3 cellular contexts compared by ENCODE assay signal in genomic region chr1:35184495-35185199, GRCh38.
TF ChIP-seq lines count a peak whose summit lies in the region.

No MANE protein-coding gene starts in this region.

TF ChIP-seq in PFSK-1, 5 proteins besides CTCF, POLR2A, EP300 and RAD21:
- TF ChIP-seq POLR2AphosphoS5 (IDR thresholded peaks at IDR 0.05; ENCODE audit: low read depth, low read length), result 0 out of 2 replicates have a peak, but pooled peaks have one; percentile 42
- TF ChIP-seq TAF1 (IDR thresholded peaks at IDR 0.05; ENCODE audit: borderline replicate concordance, insufficient read depth, low read length), result no peak

TF ChIP-seq in K562, 482 proteins besides CTCF, POLR2A, EP300 and RAD21 (continues in another document):
- TF ChIP-seq YBX1 (IDR thresholded peaks at IDR 0.05) (no peak), SMAD2 (IDR thresholded peaks at IDR 0.05; ENCODE audit: low read depth, low read length) (no peak), THRAP3 (IDR thresholded peaks at IDR 0.05; ENCODE audit: borderline replicate concordance) (no peak), CBX2 (IDR thresholded peaks at IDR 0.05; ENCODE audit: insufficient read depth, low read length, poor library complexity, severe bottlenecking) (no peak), RBFOX2 (IDR thresholded peaks at IDR 0.05; ENCODE audit: low read depth, low read length) (peak; percentile 48; the same call in 1 of the 2 replicates), POLR2AphosphoS5 (IDR thresholded peaks at IDR 0.05; ENCODE audit: control insufficient read depth, insufficient read depth, low read depth, low read length) (peak; percentile 53; the same call in 1 of the 2 replicates), ARID4B (CRISPR knock-in tag; IDR thresholded peaks at IDR 0.05) (no peak), ZBTB26 (CRISPR knock-in tag; IDR thresholded peaks at IDR 0.05) (no peak)
- TF ChIP-seq, protein P1, sequence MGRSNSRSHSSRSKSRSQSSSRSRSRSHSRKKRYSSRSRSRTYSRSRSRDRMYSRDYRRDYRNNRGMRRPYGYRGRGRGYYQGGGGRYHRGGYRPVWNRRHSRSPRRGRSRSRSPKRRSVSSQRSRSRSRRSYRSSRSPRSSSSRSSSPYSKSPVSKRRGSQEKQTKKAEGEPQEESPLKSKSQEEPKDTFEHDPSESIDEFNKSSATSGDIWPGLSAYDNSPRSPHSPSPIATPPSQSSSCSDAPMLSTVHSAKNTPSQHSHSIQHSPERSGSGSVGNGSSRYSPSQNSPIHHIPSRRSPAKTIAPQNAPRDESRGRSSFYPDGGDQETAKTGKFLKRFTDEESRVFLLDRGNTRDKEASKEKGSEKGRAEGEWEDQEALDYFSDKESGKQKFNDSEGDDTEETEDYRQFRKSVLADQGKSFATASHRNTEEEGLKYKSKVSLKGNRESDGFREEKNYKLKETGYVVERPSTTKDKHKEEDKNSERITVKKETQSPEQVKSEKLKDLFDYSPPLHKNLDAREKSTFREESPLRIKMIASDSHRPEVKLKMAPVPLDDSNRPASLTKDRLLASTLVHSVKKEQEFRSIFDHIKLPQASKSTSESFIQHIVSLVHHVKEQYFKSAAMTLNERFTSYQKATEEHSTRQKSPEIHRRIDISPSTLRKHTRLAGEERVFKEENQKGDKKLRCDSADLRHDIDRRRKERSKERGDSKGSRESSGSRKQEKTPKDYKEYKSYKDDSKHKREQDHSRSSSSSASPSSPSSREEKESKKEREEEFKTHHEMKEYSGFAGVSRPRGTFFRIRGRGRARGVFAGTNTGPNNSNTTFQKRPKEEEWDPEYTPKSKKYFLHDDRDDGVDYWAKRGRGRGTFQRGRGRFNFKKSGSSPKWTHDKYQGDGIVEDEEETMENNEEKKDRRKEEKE (IDR thresholded peaks at IDR 0.05; ENCODE audit: borderline replicate concordance in 1 of 2, control insufficient read depth in 1 of 2, low read depth in 2 of 2, low read length in 1 of 2), result no peak
- TF ChIP-seq, protein P2, sequence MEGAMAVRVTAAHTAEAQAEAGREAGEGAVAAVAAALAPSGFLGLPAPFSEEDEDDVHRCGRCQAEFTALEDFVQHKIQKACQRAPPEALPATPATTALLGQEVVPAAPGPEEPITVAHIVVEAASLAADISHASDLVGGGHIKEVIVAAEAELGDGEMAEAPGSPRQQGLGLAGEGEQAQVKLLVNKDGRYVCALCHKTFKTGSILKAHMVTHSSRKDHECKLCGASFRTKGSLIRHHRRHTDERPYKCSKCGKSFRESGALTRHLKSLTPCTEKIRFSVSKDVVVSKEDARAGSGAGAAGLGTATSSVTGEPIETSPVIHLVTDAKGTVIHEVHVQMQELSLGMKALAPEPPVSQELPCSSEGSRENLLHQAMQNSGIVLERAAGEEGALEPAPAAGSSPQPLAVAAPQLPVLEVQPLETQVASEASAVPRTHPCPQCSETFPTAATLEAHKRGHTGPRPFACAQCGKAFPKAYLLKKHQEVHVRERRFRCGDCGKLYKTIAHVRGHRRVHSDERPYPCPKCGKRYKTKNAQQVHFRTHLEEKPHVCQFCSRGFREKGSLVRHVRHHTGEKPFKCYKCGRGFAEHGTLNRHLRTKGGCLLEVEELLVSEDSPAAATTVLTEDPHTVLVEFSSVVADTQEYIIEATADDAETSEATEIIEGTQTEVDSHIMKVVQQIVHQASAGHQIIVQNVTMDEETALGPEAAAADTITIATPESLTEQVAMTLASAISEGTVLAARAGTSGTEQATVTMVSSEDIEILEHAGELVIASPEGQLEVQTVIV (CRISPR knock-in tag; IDR thresholded peaks at IDR 0.05; ENCODE audit: borderline replicate concordance), result no peak

TF ChIP-seq in neural cell, 6 proteins besides CTCF, POLR2A, EP300 and RAD21:
- TF ChIP-seq MXI1 (conservative IDR thresholded peaks at IDR 0.05; ENCODE audit: poor library complexity, severe bottlenecking), result no peak
- no peak for TF ChIP-seq SMC3 (conservative IDR thresholded peaks at IDR 0.05; ENCODE audit: poor library complexity)
- TF ChIP-seq EZH2 (IDR thresholded peaks at IDR 0.05; ENCODE audit: borderline replicate concordance, insufficient read depth, low read length, poor library complexity, severe bottlenecking), result no peak
- TF ChIP-seq POLR2AphosphoS5 (IDR thresholded peaks at IDR 0.05), result no peak
- TF ChIP-seq, protein P3, sequence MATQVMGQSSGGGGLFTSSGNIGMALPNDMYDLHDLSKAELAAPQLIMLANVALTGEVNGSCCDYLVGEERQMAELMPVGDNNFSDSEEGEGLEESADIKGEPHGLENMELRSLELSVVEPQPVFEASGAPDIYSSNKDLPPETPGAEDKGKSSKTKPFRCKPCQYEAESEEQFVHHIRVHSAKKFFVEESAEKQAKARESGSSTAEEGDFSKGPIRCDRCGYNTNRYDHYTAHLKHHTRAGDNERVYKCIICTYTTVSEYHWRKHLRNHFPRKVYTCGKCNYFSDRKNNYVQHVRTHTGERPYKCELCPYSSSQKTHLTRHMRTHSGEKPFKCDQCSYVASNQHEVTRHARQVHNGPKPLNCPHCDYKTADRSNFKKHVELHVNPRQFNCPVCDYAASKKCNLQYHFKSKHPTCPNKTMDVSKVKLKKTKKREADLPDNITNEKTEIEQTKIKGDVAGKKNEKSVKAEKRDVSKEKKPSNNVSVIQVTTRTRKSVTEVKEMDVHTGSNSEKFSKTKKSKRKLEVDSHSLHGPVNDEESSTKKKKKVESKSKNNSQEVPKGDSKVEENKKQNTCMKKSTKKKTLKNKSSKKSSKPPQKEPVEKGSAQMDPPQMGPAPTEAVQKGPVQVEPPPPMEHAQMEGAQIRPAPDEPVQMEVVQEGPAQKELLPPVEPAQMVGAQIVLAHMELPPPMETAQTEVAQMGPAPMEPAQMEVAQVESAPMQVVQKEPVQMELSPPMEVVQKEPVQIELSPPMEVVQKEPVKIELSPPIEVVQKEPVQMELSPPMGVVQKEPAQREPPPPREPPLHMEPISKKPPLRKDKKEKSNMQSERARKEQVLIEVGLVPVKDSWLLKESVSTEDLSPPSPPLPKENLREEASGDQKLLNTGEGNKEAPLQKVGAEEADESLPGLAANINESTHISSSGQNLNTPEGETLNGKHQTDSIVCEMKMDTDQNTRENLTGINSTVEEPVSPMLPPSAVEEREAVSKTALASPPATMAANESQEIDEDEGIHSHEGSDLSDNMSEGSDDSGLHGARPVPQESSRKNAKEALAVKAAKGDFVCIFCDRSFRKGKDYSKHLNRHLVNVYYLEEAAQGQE (IDR thresholded peaks at IDR 0.05; ENCODE audit: borderline replicate concordance), result no peak
- no peak for TF ChIP-seq TAF1 (IDR thresholded peaks at IDR 0.05; ENCODE audit: low read depth)
TF ChIP-seq in neural cell: peak in this region for 0.
